8 cellular contexts compared by ENCODE assay signal in the genomic region with DNA sequence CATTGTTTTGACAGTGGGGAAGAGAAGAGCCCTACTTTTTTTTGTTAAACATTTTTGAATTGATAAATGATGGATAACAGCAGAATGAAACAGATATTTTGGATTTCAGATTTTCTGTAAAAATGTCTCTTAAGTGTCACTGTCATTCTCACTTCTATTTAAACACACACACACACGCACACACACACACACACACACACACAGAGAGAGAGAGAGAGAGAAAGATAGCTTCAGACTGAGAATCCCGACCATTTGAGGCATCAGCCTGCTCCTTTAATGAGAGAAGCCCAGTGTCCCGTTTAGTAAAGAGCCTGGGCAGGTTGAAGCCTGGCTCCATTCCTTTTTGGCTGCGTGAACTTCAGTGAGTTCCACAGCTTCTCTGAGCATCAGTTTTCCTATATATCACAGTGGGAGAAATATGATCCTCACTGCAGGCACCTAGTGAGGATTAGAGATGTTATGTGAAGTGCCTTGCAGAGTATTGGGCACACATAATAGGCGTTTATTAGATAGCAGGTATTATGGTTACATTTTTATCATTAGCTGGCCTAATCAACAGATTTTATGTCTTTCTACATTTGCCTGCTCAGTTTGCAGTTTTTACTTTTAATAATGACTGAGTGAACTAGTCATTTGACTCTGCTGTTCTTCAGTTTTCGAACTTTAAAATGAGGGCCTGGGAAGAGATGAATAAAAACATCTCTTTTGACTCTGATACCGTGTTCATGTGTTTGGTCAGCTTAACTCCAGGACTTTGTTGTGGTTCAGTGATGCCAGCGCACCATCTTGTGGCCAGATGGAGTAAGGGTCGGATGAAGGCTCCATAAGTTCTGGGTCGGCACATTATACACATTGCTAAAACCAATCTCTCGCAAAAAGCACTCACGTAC.
DNase-seq lines count a peak whose midpoint lies in the region; ATAC-seq and TF ChIP-seq lines count a peak whose summit lies in the region.

No MANE protein-coding gene starts in this region.

- no peaks in the 10 kb centered on the region for H3K9me2 ChIP-seq in HCT116 (ENCODE audit: insufficient read depth)

- H3K27ac ChIP-seq in HCT116 (ENCODE audit: low read depth, low read length) (no peak overlapping the region), SJCRH30 (no peak overlapping the region), prostate gland (peak overlapping the region in 1 of 2 donors; percentile 39)

- BruUV-seq in HCT116 (replicated peaks; lab: Mats Ljungman, UMichigan): no TSS peak

- WGBS in prostate gland: 12% methylated on average over 12 of the region's 12 CpGs

- H3K9me3 Mint-ChIP-seq in activated naive CD4-positive, alpha-beta T cell treated with anti-CD3 and anti-CD28 coated beads, Interleukin-2, amount 50 U/mL, for 24 hours: no peaks in the 10 kb centered on the region

- no peaks in the 10 kb centered on the region; the same call in 1 of the 2 replicates for H3K36me3 ChIP-seq in GM06990 (ENCODE audit: control insufficient read depth, insufficient read depth, low read length)
- H3K36me3 ChIP-seq in HCT116 (ENCODE audit: control insufficient read depth in 1 of 2, insufficient read depth in 2 of 2, low read length in 2 of 2): no peaks in the 10 kb centered on the region
- no peaks in the 10 kb centered on the region for H3K36me3 ChIP-seq in SJCRH30
- no peaks in the 10 kb centered on the region for H3K36me3 ChIP-seq in prostate gland

- H4K20me1 ChIP-seq in HCT116 (ENCODE audit: insufficient read depth): no peaks in the 10 kb centered on the region

- DNase-seq in GM06990 (ENCODE audit: extremely low read depth, insufficient read length) (peak; percentile 38), HCT116 (ENCODE audit: low read depth, low spot score) (peak; percentile 63), M059J (ENCODE audit: low read depth) (peak; percentile 74), SJCRH30 (peak; percentile 55 to 86), Right ventricle myocardium superior (peak; percentile 78), prostate gland (ENCODE audit: low spot score) (peak; percentile 76), mesenteric fat pad (ENCODE audit: low spot score) (no peak)

- no peak overlapping the region for H3K4me3 Mint-ChIP-seq in activated naive CD4-positive, alpha-beta T cell treated with anti-CD3 and anti-CD28 coated beads, Interleukin-2, amount 50 U/mL, for 24 hours

- H2AFZ ChIP-seq in HCT116 (ENCODE audit: low read depth, low read length, poor library complexity, severe bottlenecking): peak overlapping the region; percentile 47

- RAD21 ChIA-PET in HCT116 (lab: Charles Lee; ENCODE audit: low non-redundant PET in 1 of 2, low total read pairs in 2 of 2, uncharacterized antibody in 2 of 2, unreplicated experiment in 2 of 2): interaction anchor here (0.6 to 1.7 kb wide), 5 partner anchors 285 to 489 kb away, joined by 3 to 9 read pairs (median 3); a partner anchor contains a TSS

- no peaks in the 10 kb centered on the region for H3K27me3 ChIP-seq in GM06990 (replicated peaks; ENCODE audit: control insufficient read depth, insufficient read depth, low read length)
- no peaks in the 10 kb centered on the region for H3K27me3 ChIP-seq in HCT116 (ENCODE audit: insufficient read depth, low read length)
- no peaks in the 10 kb centered on the region for H3K27me3 ChIP-seq in SJCRH30
- no peaks in the 10 kb centered on the region for H3K27me3 ChIP-seq in prostate gland (replicated peaks; ENCODE audit: insufficient read depth)

- peak; percentile 82 for TF ChIP-seq CTCF in GM06990 (IDR thresholded peaks at IDR 0.05; ENCODE audit: insufficient read depth, low read length, poor library complexity, severe bottlenecking)
- peak; percentile 71 to 84 (median 81); a peak in 5 of 6 replicates for TF ChIP-seq CTCF in HCT116 (IDR thresholded peaks at IDR 0.05 in 2 of 3, conservative IDR thresholded peaks at IDR 0.05 in 1 of 3; ENCODE audit: borderline replicate concordance in 1 of 3, insufficient read depth in 1 of 3, low read depth in 2 of 3, low read length in 2 of 3)
- TF ChIP-seq CTCF in prostate gland (IDR thresholded peaks at IDR 0.05): peak; percentile 58 to 89 (median 82)

- intact Hi-C loops in HCT116 (cut with micrococcal nuclease): loop anchor here (1.0 to 10.0 kb wide), 4 partner anchors 327 to 1274 kb away; a partner anchor contains a TSS
- intact Hi-C loops in Right ventricle myocardium superior (cut with DNase I): loop anchor here (10.0 kb wide), 1 partner anchor 104 kb away; a partner anchor contains a TSS
- intact Hi-C loops in prostate gland (cut with DNase I): loop anchor here (5.0 kb wide), 3 partner anchors 107 to 652 kb away; a partner anchor contains a TSS

- peak; percentile 88 for ATAC-seq in HCT116
- ATAC-seq in Right ventricle myocardium superior (ENCODE audit: poor library complexity): peak; percentile 90

- no peak overlapping the region for H3K9ac ChIP-seq in HCT116 (ENCODE audit: low read length)

- no peaks in the 10 kb centered on the region for H3K9me3 ChIP-seq in HCT116 (ENCODE audit: control insufficient read depth in 1 of 2, insufficient read depth in 1 of 2, low read depth in 1 of 2, low read length in 2 of 2)
- no peaks in the 10 kb centered on the region for H3K9me3 ChIP-seq in SJCRH30 (replicated peaks)
- H3K9me3 ChIP-seq in prostate gland: no peaks in the 10 kb centered on the region

- CTCF ChIA-PET in HCT116 (lab: Charles Lee): interaction anchor here (0.6 to 2.9 kb wide), 14 partner anchors 11 to 932 kb away, joined by 3 to 36 read pairs (median 4); a partner anchor contains a TSS

- peak overlapping the region; percentile 2; the same call in 1 of the 2 replicates for H3K4me2 ChIP-seq in HCT116 (ENCODE audit: low read length)

- POLR2A ChIA-PET in HCT116 (lab: Charles Lee): no interaction called here

- H3K27ac Mint-ChIP-seq in activated naive CD4-positive, alpha-beta T cell treated with anti-CD3 and anti-CD28 coated beads, Interleukin-2, amount 50 U/mL, for 24 hours: peak overlapping the region; percentile 31

- H3K36me3 Mint-ChIP-seq in activated naive CD4-positive, alpha-beta T cell treated with anti-CD3 and anti-CD28 coated beads, Interleukin-2, amount 50 U/mL, for 24 hours: peaks cover 10% of the 10 kb centered on the region

- no peak overlapping the region for H3K4me3 ChIP-seq in GM06990 (replicated peaks; ENCODE audit: low read depth, low read length)
- H3K4me3 ChIP-seq in HCT116 (replicated peaks in 1 of 2; ENCODE audit: low read depth in 1 of 2, low read length in 2 of 2): no peak overlapping the region
- no peak overlapping the region for H3K4me3 ChIP-seq in SJCRH30
- H3K4me3 ChIP-seq in prostate gland: no peak overlapping the region

- no peaks in the 10 kb centered on the region for H3K4me1 ChIP-seq in HCT116 (ENCODE audit: control insufficient read depth in 1 of 2, insufficient read depth in 2 of 2, low read length in 2 of 2)
- H3K4me1 ChIP-seq in SJCRH30: no peaks in the 10 kb centered on the region; the same call in 1 of the 2 replicates
- H3K4me1 ChIP-seq in prostate gland (replicated peaks): peaks cover 3% of the 10 kb centered on the region

- TF ChIP-seq RAD21 in HCT116 (IDR thresholded peaks at IDR 0.05; ENCODE audit: low read depth): peak; percentile 92

- no peaks in the 10 kb centered on the region for H3K79me2 ChIP-seq in HCT116 (ENCODE audit: insufficient read depth, low read length)

- H3K4me1 Mint-ChIP-seq in activated naive CD4-positive, alpha-beta T cell treated with anti-CD3 and anti-CD28 coated beads, Interleukin-2, amount 50 U/mL, for 24 hours: peaks cover 61% of the 10 kb centered on the region

- H3K27me3 Mint-ChIP-seq in activated naive CD4-positive, alpha-beta T cell treated with anti-CD3 and anti-CD28 coated beads, Interleukin-2, amount 50 U/mL, for 24 hours: no peaks in the 10 kb centered on the region

- TF ChIP-seq POLR2A in HCT116 (IDR thresholded peaks at IDR 0.05; ENCODE audit: borderline replicate concordance, extremely low read depth, insufficient read depth, insufficient read length) (no peak), prostate gland (IDR thresholded peaks at IDR 0.05) (no peak)

TF ChIP-seq in HCT116, 20 proteins besides CTCF, POLR2A, EP300 and RAD21:
- TF ChIP-seq TCF7L2 (IDR thresholded peaks at IDR 0.05; ENCODE audit: borderline replicate concordance, extremely low read depth, insufficient read depth, insufficient read length) (no peak), CEBPB (IDR thresholded peaks at IDR 0.05; ENCODE audit: low read depth) (no peak), YY1 (IDR thresholded peaks at IDR 0.05; ENCODE audit: extremely low read depth, insufficient replicate concordance, low read depth, low read length) (peak; percentile 58), EZH2 (IDR thresholded peaks at IDR 0.05) (no peak), SIN3A (IDR thresholded peaks at IDR 0.05; ENCODE audit: low read depth) (no peak), SRF (IDR thresholded peaks at IDR 0.05; ENCODE audit: low read depth) (no peak), CBX3 (IDR thresholded peaks at IDR 0.05; ENCODE audit: low read depth) (no peak), ZNF274 (IDR thresholded peaks at IDR 0.05; ENCODE audit: low read depth, low read length) (no peak)
- TF ChIP-seq, protein P1, sequence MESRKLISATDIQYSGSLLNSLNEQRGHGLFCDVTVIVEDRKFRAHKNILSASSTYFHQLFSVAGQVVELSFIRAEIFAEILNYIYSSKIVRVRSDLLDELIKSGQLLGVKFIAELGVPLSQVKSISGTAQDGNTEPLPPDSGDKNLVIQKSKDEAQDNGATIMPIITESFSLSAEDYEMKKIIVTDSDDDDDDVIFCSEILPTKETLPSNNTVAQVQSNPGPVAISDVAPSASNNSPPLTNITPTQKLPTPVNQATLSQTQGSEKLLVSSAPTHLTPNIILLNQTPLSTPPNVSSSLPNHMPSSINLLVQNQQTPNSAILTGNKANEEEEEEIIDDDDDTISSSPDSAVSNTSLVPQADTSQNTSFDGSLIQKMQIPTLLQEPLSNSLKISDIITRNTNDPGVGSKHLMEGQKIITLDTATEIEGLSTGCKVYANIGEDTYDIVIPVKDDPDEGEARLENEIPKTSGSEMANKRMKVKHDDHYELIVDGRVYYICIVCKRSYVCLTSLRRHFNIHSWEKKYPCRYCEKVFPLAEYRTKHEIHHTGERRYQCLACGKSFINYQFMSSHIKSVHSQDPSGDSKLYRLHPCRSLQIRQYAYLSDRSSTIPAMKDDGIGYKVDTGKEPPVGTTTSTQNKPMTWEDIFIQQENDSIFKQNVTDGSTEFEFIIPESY (IDR thresholded peaks at IDR 0.05; ENCODE audit: extremely low read depth, insufficient replicate concordance, low read length): no peak
